ENCODE assay signal across 7 cellular contexts in the genomic region with DNA sequence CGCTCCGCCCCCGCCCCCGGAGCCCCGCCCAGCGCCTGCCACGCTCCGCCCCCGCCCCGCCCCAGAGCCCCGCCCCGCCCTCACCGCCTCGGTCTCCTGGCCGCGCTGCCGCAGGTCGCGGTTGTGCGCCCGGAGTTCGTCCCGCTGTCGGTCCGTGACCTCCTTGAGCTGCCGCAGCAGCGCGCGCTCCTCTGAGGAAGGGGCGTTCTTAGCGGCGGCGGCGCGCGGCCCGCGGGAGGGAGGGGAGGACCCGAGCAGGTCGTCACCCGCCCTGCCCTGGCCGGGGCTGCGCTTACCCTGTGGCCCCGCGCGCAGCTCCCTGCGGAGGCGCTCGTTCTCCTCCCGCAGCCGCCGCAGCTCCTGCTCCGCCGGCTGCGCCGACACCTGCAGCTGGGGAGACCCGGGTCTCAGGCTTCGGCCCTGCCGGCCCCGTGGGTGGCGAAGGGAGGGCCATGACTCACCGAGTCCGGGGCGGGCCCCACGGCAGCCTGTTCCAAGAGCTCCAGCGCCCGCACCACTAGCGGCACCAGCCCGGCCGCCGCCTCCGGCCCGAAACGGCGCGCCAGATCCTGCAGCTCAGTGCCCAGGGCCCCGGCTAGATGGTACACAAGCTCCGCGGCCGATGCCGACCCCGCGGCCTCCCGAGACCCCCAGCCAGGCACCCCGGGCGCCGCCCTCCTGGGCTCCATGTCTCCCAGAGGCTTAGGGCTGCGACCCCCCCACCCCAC. TPM values are rescaled to one million over a fixed set of nuclear protein-coding genes. Genes with fewer than 3 reads are reported as not detected.
A peak's percentile ranks its signal among the peaks of the same experiment; 100 is the strongest.
DNase-seq lines count a peak whose midpoint lies in the region; ATAC-seq and TF ChIP-seq lines count a peak whose summit lies in the region.

No MANE protein-coding gene starts in this region.

- TF ChIP-seq CTCF in lower leg skin (IDR thresholded peaks at IDR 0.05): no peak

- H3K4me1 Mint-ChIP-seq in activated CD4-positive, alpha-beta T cell treated with anti-CD3 and anti-CD28 coated beads for 36 hours: peaks cover 24% of the 10 kb centered on the region

- intact Hi-C loops in activated CD4-positive, alpha-beta T cell treated with anti-CD3 and anti-CD28 coated beads for 36 hours (cut with DNase I, micrococcal nuclease): loop anchor here (1.0 to 5.0 kb wide), 18 partner anchors 21 to 863 kb away; partner anchors contain the start of genes PRPF8 (in 2 of the 2), CRK (in 1 of the 2), DPH1 (in 1 of the 2) and INPP5K (in 1 of the 2)
- intact Hi-C loops in lower leg skin (cut with DNase I; ENCODE audit: low total_unique reads): loop anchor here (10.0 kb wide), 1 partner anchor 74 kb away; no protein-coding TSS in a partner anchor

- TF ChIP-seq POLR2A in lower leg skin (IDR thresholded peaks at IDR 0.05): no peak

- ATAC-seq in GM18498 (IDR thresholded peaks at IDR 0.05; ENCODE audit: unreplicated experiment) (peak; percentile 53), HG02571 (IDR thresholded peaks at IDR 0.05; ENCODE audit: unreplicated experiment) (peak; percentile 43)
- peak; percentile 73 for ATAC-seq in activated CD4-positive, alpha-beta T cell treated with anti-CD3 and anti-CD28 coated beads for 36 hours

- H3K9me3 Mint-ChIP-seq in activated CD4-positive, alpha-beta T cell treated with anti-CD3 and anti-CD28 coated beads for 36 hours (ENCODE audit: low read depth): no peaks in the 10 kb centered on the region

- DNase-seq in NCI-H128 (lab: John Stamatoyannopoulos, UW; ENCODE audit: unreplicated experiment) (peak; percentile 6), dedifferentiated amniotic fluid mesenchymal stem cell (ENCODE audit: extremely low spot score) (peak; percentile 88), lower leg skin (ENCODE audit: low spot score in 2 of 2) (peak; percentile 78 to 98)
- peak; percentile 90 for DNase-seq in activated CD4-positive, alpha-beta T cell treated with anti-CD3 and anti-CD28 coated beads for 36 hours
- peak; percentile 64 to 79 for DNase-seq in stimulated activated CD4-positive, alpha-beta T cell treated with anti-CD3 and anti-CD28 coated beads, Interleukin-4, amount 100 ng/mL, for 48 hours (ENCODE audit: low read depth in 2 of 2)

- H3K4me3 Mint-ChIP-seq in activated CD4-positive, alpha-beta T cell treated with anti-CD3 and anti-CD28 coated beads for 36 hours: peak overlapping the region; percentile 43

- peak overlapping the region; percentile 42 for H3K4me3 ChIP-seq in lower leg skin (ENCODE audit: low read depth, poor library complexity, severe bottlenecking)

- peaks cover 28% of the 10 kb centered on the region for H3K36me3 Mint-ChIP-seq in activated CD4-positive, alpha-beta T cell treated with anti-CD3 and anti-CD28 coated beads for 36 hours (ENCODE audit: low read depth)

- CTCF ChIA-PET in activated CD4-positive, alpha-beta T cell treated with anti-CD3 and anti-CD28 coated beads for 36 hours (lab: Charles Lee): interaction anchor here (0.5 to 2.6 kb wide), 30 partner anchors 9 to 658 kb away, joined by 3 to 14 read pairs (median 4); partner anchors contain the start of genes PITPNA, PRPF8, RPA1 and RTN4RL1

- H3K27me3 Mint-ChIP-seq in activated CD4-positive, alpha-beta T cell treated with anti-CD3 and anti-CD28 coated beads for 36 hours: no peaks in the 10 kb centered on the region

- POLR2A ChIA-PET in activated CD4-positive, alpha-beta T cell treated with anti-CD3 and anti-CD28 coated beads for 36 hours (lab: Charles Lee): interaction anchor here (1.0 to 1.4 kb wide), 5 partner anchors 13 to 75 kb away, joined by 4 to 6 read pairs (median 4); no protein-coding TSS in a partner anchor

- WGBS in lower leg skin, 2 donors: 0 to 2% methylated on average over 1 to 43 of the region's 88 CpGs

- H3K27ac Mint-ChIP-seq in activated CD4-positive, alpha-beta T cell treated with anti-CD3 and anti-CD28 coated beads for 36 hours: no peak overlapping the region

RNA-seq across cellular contexts. Expression of gene RILP, which starts 0.4 kb away (rescaled TPM):
- 1 to 10 TPM; 2.1 to 2.6 TPM for total RNA-seq in activated CD4-positive, alpha-beta T cell treated with anti-CD3 and anti-CD28 coated beads for 36 hours
- total RNA-seq in lower leg skin: 10 to 100 TPM; 17.0 to 32.7 (median 19.5) TPM

RNA-seq across cellular contexts. Expression of gene SCARF1, which starts 3.7 kb away (rescaled TPM):
- total RNA-seq in activated CD4-positive, alpha-beta T cell treated with anti-CD3 and anti-CD28 coated beads for 36 hours: 1 to 10 TPM in 1 of 2 experiments, under 1 TPM in 1; 0.98 to 1.2 TPM
- 10 to 100 TPM in 1 of 4 donors, 1 to 10 TPM in 3; 4.9 to 10.0 (median 9.1) TPM for total RNA-seq in lower leg skin

RNA-seq across cellular contexts. Expression of gene SLC43A2, which starts 20.6 kb away (rescaled TPM):
- 1 to 10 TPM in 1 of 2 experiments, under 1 TPM in 1; 0.76 to 1.1 TPM for total RNA-seq in activated CD4-positive, alpha-beta T cell treated with anti-CD3 and anti-CD28 coated beads for 36 hours
- total RNA-seq in lower leg skin: 10 to 100 TPM in 2 of 4 donors, 1 to 10 TPM in 2; 5.6 to 14.5 (median 9.6) TPM

RNA-seq across cellular contexts. Expression of gene PRPF8, which starts 35.4 kb away (rescaled TPM):
- total RNA-seq in activated CD4-positive, alpha-beta T cell treated with anti-CD3 and anti-CD28 coated beads for 36 hours: 100 to 1,000 TPM; 391 to 425 TPM
- 100 to 1,000 TPM; 140 to 228 (median 173) TPM for total RNA-seq in lower leg skin

Comparison
In these comparisons a context has a peak if more than half of its experiments do, and no peak if none do; other contexts are left out.
1. Peak in every context shown above with its lines: DNase-seq, ATAC-seq and H3K4me3 ChIP-seq.
2. DNase-seq: peak in every context shown above with its lines; median percentile 90 in activated CD4-positive, alpha-beta T cell treated with anti-CD3 and anti-CD28 coated beads for 36 hours; 88 in dedifferentiated amniotic fluid mesenchymal stem cell; 88 in lower leg skin; 72 in stimulated activated CD4-positive, alpha-beta T cell treated with anti-CD3 and anti-CD28 coated beads, Interleukin-4, amount 100 ng/mL, for 48 hours; 6 in NCI-H128.
3. RNA of gene RILP, which starts 0.4 kb away (total RNA-seq): 17.0 to 32.7 TPM in lower leg skin; 2.1 to 2.6 TPM in activated CD4-positive, alpha-beta T cell treated with anti-CD3 and anti-CD28 coated beads for 36 hours; every median in the first group is over 4 times any median in the second.